8 cellular contexts compared by ENCODE assay signal in the genomic region with DNA sequence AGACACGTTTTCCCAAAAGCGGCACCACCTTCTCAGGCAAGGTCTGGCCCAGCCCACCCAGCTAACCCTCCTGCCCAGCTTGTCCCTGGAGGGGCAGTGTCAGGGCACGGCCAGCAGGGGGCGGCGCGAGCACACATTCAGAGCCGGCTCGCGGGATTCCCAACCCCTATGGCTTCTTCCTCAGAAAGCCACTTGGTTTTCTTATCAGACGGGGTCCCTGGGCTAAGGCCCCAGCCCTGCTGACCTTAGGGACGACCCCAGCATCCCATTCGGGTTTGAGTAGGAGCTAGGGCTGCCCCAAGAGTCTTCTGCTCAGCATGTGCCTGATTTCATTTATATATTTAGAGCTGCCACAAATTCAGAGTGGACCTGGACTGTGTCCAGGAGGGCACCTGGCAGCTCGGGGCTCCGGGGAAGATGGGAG. TPM values are rescaled to one million over a fixed set of nuclear protein-coding genes. Genes with fewer than 3 reads are reported as not detected.
A peak's percentile ranks its signal among the peaks of the same experiment; 100 is the strongest.
DNase-seq lines count a peak whose midpoint lies in the region; ATAC-seq, FAIRE-seq and TF ChIP-seq lines count a peak whose summit lies in the region.

No MANE protein-coding gene starts in this region.

- H3K36me3 ChIP-seq in PC-9 (ENCODE audit: low read depth) (no peaks in the 10 kb centered on the region), esophagus muscularis mucosa (no peaks in the 10 kb centered on the region)

- H3K4me2 ChIP-seq in PC-9: peak overlapping the region; percentile 58

- H3K36me3 Mint-ChIP-seq in naive thymus-derived CD8-positive, alpha-beta T cell: no peaks in the 10 kb centered on the region
- H3K36me3 Mint-ChIP-seq in stimulated activated effector memory CD8-positive, alpha-beta T cell treated with anti-CD3 and anti-CD28 coated beads, Interleukin-12 subunit alpha, Interleukin-12 subunit beta, amount 100 ng/mL, for 72 hours: no peaks in the 10 kb centered on the region

- H3K27me3 ChIP-seq in PC-9 (ENCODE audit: insufficient read depth, low read depth) (no peaks in the 10 kb centered on the region), esophagus muscularis mucosa (no peaks in the 10 kb centered on the region)

- H4K20me1 ChIP-seq in PC-9 (ENCODE audit: insufficient read depth): no peaks in the 10 kb centered on the region; the same call in 1 of the 2 replicates

- no peak overlapping the region for H2AFZ ChIP-seq in PC-9

- H3K9me3 Mint-ChIP-seq in naive thymus-derived CD8-positive, alpha-beta T cell: no peaks in the 10 kb centered on the region
- no peaks in the 10 kb centered on the region for H3K9me3 Mint-ChIP-seq in stimulated activated effector memory CD8-positive, alpha-beta T cell treated with anti-CD3 and anti-CD28 coated beads, Interleukin-12 subunit alpha, Interleukin-12 subunit beta, amount 100 ng/mL, for 72 hours

- no peak overlapping the region for H3K27ac ChIP-seq in PC-9
- H3K27ac ChIP-seq in esophagus muscularis mucosa (replicated peaks in 1 of 4): no peak overlapping the region

- no peak for TF ChIP-seq EP300 in esophagus muscularis mucosa (IDR thresholded peaks at IDR 0.05)

- peaks cover 5% of the 10 kb centered on the region; the same call in 1 of the 2 replicates for H3F3A ChIP-seq in PC-9 (ENCODE audit: insufficient read depth, low read depth)

- DNase-seq in AG20443 (ENCODE audit: low spot score) (peak; percentile 93), GM19239 (ENCODE audit: insufficient read length, low spot score) (peak; percentile 81), HK-2 (ENCODE audit: unreplicated experiment) (peak; percentile 73), PC-9 (peak; percentile 55 to 74), activated T-cell treated with anti-CD3 and anti-CD28 coated beads for 48 hours (ENCODE audit: low read depth) (peak; percentile 72), esophagus muscularis mucosa (ENCODE audit: extremely low spot score) (peak; percentile 94)
- DNase-seq in naive thymus-derived CD8-positive, alpha-beta T cell: peak; percentile 51 to 81 (median 68)
- DNase-seq in stimulated activated effector memory CD8-positive, alpha-beta T cell treated with anti-CD3 and anti-CD28 coated beads, Interleukin-12 subunit alpha, Interleukin-12 subunit beta, amount 100 ng/mL, for 72 hours (ENCODE audit: low spot score in 2 of 2): peak; percentile 69 to 86

- H3K27ac Mint-ChIP-seq in naive thymus-derived CD8-positive, alpha-beta T cell: peak overlapping the region in 3 of 10 donors; percentile 21 to 63 (median 62)
- H3K27ac Mint-ChIP-seq in stimulated activated effector memory CD8-positive, alpha-beta T cell treated with anti-CD3 and anti-CD28 coated beads, Interleukin-12 subunit alpha, Interleukin-12 subunit beta, amount 100 ng/mL, for 72 hours: peak overlapping the region; percentile 43

- POLR2A ChIA-PET in PC-9 (lab: Charles Lee; ENCODE audit: unreplicated experiment): no interaction called here
- POLR2A ChIA-PET in naive thymus-derived CD8-positive, alpha-beta T cell (lab: Charles Lee): interaction anchor here (0.7 kb wide), 2 partner anchors 32 to 310 kb away, joined by 3 to 6 read pairs; no protein-coding TSS in a partner anchor

- peaks cover 0 to 4% (median 1%) of the 10 kb centered on the region in 5 donors for H3K27me3 Mint-ChIP-seq in naive thymus-derived CD8-positive, alpha-beta T cell

- CTCF ChIA-PET in PC-9 (lab: Charles Lee): interaction anchor here (0.5 to 1.3 kb wide), 8 partner anchors 9 to 305 kb away, joined by 3 to 9 read pairs (median 3); a partner anchor contains a TSS

- intact Hi-C loops in PC-9 (cut with micrococcal nuclease; ENCODE audit: unreplicated experiment) (loop anchor here (5.0 kb wide), 2 partner anchors 35 to 95 kb away; a partner anchor contains a TSS), esophagus muscularis mucosa (cut with DNase I) (loop anchor here (5.0 to 10.0 kb wide), 3 partner anchors 35 to 228 kb away; a partner anchor contains a TSS)

- BruUV-seq in PC-9 (replicated peaks; lab: Mats Ljungman, UMichigan): no TSS peak

- no peaks in the 10 kb centered on the region for H3K4me1 ChIP-seq in PC-9 (replicated peaks; ENCODE audit: insufficient read depth)
- H3K4me1 ChIP-seq in esophagus muscularis mucosa: peaks cover 4 to 9% (median 8%) of the 10 kb centered on the region in 4 donors

- peak overlapping the region in 3 of 10 donors; percentile 6 to 20 (median 14) for H3K4me3 Mint-ChIP-seq in naive thymus-derived CD8-positive, alpha-beta T cell
- peak overlapping the region; percentile 31 for H3K4me3 Mint-ChIP-seq in stimulated activated effector memory CD8-positive, alpha-beta T cell treated with anti-CD3 and anti-CD28 coated beads, Interleukin-12 subunit alpha, Interleukin-12 subunit beta, amount 100 ng/mL, for 72 hours

- H3K4me3 ChIP-seq in PC-9 (no peak overlapping the region), esophagus muscularis mucosa (peak overlapping the region; percentile 8 to 48 (median 24))

- TF ChIP-seq POLR2A in esophagus muscularis mucosa (IDR thresholded peaks at IDR 0.05; ENCODE audit: low read depth): no peak

- H3K9me3 ChIP-seq in PC-9 (ENCODE audit: insufficient read depth, low read depth): no peaks in the 10 kb centered on the region
- no peaks in the 10 kb centered on the region for H3K9me3 ChIP-seq in esophagus muscularis mucosa

- H3K79me2 ChIP-seq in PC-9 (ENCODE audit: low read depth): no peaks in the 10 kb centered on the region

- peak; percentile 95 to 98 for ATAC-seq in naive thymus-derived CD8-positive, alpha-beta T cell
- peak; percentile 74 for ATAC-seq in stimulated activated effector memory CD8-positive, alpha-beta T cell treated with anti-CD3 and anti-CD28 coated beads, Interleukin-12 subunit alpha, Interleukin-12 subunit beta, amount 100 ng/mL, for 72 hours

- H3K9me2 ChIP-seq in PC-9 (ENCODE audit: insufficient read depth): no peaks in the 10 kb centered on the region

- TF ChIP-seq CTCF in PC-9 (conservative IDR thresholded peaks at IDR 0.05) (peak; percentile 96), esophagus muscularis mucosa (IDR thresholded peaks at IDR 0.05) (peak in 2 of 3 experiments; percentile 90 to 97)

- peak; percentile 66 for FAIRE-seq in GM19239 (lab: Jason Lieb, UNC)

- 6% methylated on average over 11 of the region's 14 CpGs for WGBS in esophagus muscularis mucosa

- H3K4me1 Mint-ChIP-seq in naive thymus-derived CD8-positive, alpha-beta T cell: peaks cover 11 to 29% (median 26%) of the 10 kb centered on the region in 4 donors
- H3K4me1 Mint-ChIP-seq in stimulated activated effector memory CD8-positive, alpha-beta T cell treated with anti-CD3 and anti-CD28 coated beads, Interleukin-12 subunit alpha, Interleukin-12 subunit beta, amount 100 ng/mL, for 72 hours: peaks cover 32% of the 10 kb centered on the region

RNA-seq across cellular contexts. Expression of a gene that starts 14.5 kb away (rescaled TPM):
- total RNA-seq in PC-9 (2021) (not detected in 2 replicates), esophagus muscularis mucosa (under 1 TPM in 3 of 4 donors, not detected in 1; 0.13 to 0.52 (median 0.50) TPM)
- not detected for total RNA-seq in naive thymus-derived CD8-positive, alpha-beta T cell
- not detected for polyA plus RNA-seq in naive thymus-derived CD8-positive, alpha-beta T cell

RNA-seq across cellular contexts. Expression of a gene that starts 36.9 kb away (rescaled TPM):
- total RNA-seq in PC-9 (2021): 102 and 126 TPM in 2 replicates
- 10 to 100 TPM in 1 of 4 donors, 1 to 10 TPM in 3; 3.5 to 10.2 (median 4.0) TPM for total RNA-seq in esophagus muscularis mucosa
- 1 to 10 TPM; 8.5 to 9.4 TPM for total RNA-seq in naive thymus-derived CD8-positive, alpha-beta T cell
- polyA plus RNA-seq in naive thymus-derived CD8-positive, alpha-beta T cell: 1 to 10 TPM; 3.1 to 4.9 (median 4.4) TPM
